Comparison of ENCODE assay signal across 9 cellular contexts in the genomic region with DNA sequence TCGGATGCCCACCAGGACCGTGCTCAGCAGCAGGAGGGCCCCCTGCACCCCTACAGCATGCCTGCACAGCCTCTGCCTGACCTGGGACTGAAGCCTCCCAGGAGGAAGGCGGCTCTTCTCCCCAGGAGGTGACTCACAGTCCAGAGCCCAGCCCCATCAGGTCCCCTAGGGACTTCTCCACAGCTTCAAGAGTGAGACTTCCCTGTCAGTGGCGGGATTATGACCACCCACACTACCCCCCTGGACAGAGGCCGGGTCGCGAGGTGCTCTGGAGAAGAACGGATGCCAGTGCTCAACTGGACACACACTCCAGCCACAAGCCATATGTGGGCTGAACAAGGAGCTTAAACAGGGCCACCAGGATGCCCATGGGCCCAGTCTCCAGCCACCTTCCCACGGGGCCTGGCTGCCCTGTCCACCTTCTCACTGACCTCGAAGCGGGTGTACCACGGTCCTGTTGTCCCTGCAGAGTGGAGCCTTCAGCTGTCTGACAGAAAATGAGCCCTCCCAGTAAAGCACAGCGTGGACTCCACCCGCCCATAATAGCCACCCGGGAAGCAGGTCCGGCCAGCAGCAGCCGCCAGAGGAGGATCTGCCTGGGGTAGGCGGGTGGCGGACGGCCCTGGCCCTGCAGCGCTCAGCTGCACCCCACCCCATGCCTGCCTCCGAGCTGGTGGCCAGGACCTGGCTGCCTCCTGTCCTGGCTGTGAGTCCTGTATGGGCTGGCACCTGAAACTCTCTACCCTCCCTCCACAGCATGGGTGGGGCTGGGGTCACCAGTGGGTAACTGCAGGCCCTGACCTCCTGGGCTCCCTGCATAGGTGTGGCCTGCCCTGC. TPM values are rescaled to one million over a fixed set of nuclear protein-coding genes. Genes with fewer than 3 reads are reported as not detected.
DNase-seq lines count a peak whose midpoint lies in the region; ATAC-seq and TF ChIP-seq lines count a peak whose summit lies in the region.
"Had no signal": no experiment of that assay in that cellular context is flagged by ENCODE, and none has a peak within 500 bp of the region (broad histone marks: within the 10 kb centered on the region; RNA-seq: fewer than 3 reads in every experiment).

No MANE protein-coding gene starts in this region.

- TF ChIP-seq EP300 in tibial nerve (IDR thresholded peaks at IDR 0.05): no peak

- H3K36me3 Mint-ChIP-seq in activated T-cell treated with anti-CD3 and anti-CD28 coated beads, Interleukin-2, amount 50 U/mL, for 72 hours (ENCODE audit: insufficient read depth in 2 of 2): peaks cover 1 to 14% of the 10 kb centered on the region in 2 donors

- H3K27ac Mint-ChIP-seq in activated T-cell treated with anti-CD3 and anti-CD28 coated beads, Interleukin-2, amount 50 U/mL, for 72 hours: no peak overlapping the region

- in situ Hi-C loops in brain microvascular endothelial cell (cut with HindIII; ENCODE audit: low pct_ligation_motif_present, low sequenced_read_pairs): no loop called here

- H3K4me1 Mint-ChIP-seq in activated T-cell treated with anti-CD3 and anti-CD28 coated beads, Interleukin-2, amount 50 U/mL, for 72 hours (ENCODE audit: low read depth): peaks cover 93% of the 10 kb centered on the region

- no peaks in the 10 kb centered on the region for H3K27me3 Mint-ChIP-seq in activated T-cell treated with anti-CD3 and anti-CD28 coated beads, Interleukin-2, amount 50 U/mL, for 72 hours (ENCODE audit: low read depth)

- 84 to 85% methylated on average over 15 to 22 of the region's 22 CpGs for WGBS in tibial nerve, 2 donors

- no peaks in the 10 kb centered on the region for H3K9me3 Mint-ChIP-seq in activated T-cell treated with anti-CD3 and anti-CD28 coated beads, Interleukin-2, amount 50 U/mL, for 72 hours

- TF ChIP-seq CTCF in brain microvascular endothelial cell (IDR thresholded peaks at IDR 0.05; ENCODE audit: low read depth, low read length, missing control alignments) (no peak), tibial nerve (IDR thresholded peaks at IDR 0.05) (no peak)

- H3K36me3 ChIP-seq in brain microvascular endothelial cell (replicated peaks) (no peaks in the 10 kb centered on the region), tibial nerve (no peaks in the 10 kb centered on the region)

- H3K27ac ChIP-seq in brain microvascular endothelial cell (no peak overlapping the region), tibial nerve (peak overlapping the region; percentile 22 to 88 (median 62))

- H3K4me3 ChIP-seq in brain microvascular endothelial cell (ENCODE audit: low read depth, low read length): no peak overlapping the region
- no peak overlapping the region for H3K4me3 ChIP-seq in tibial nerve

- peak; percentile 12 to 22 for ATAC-seq in activated T-cell treated with anti-CD3 and anti-CD28 coated beads, Interleukin-2, amount 50 U/mL, for 72 hours (replicated peaks in 1 of 2)
- ATAC-seq in HG03354 (IDR thresholded peaks at IDR 0.05; ENCODE audit: poor library complexity, severe bottlenecking, unreplicated experiment) (peak; percentile 46), HG02588 (IDR thresholded peaks at IDR 0.05; ENCODE audit: unreplicated experiment) (no peak)

- H3K27me3 ChIP-seq in brain microvascular endothelial cell (replicated peaks) (no peaks in the 10 kb centered on the region), tibial nerve (no peaks in the 10 kb centered on the region)

- no peak for DNase-seq in activated T-cell treated with anti-CD3 and anti-CD28 coated beads, Interleukin-2, amount 50 U/mL, for 72 hours
- DNase-seq in activated T-cell treated with anti-CD3 and anti-CD28 coated beads, Interleukin-2, amount 50 U/mL, for 1 hour: no peak
- DNase-seq in brain microvascular endothelial cell (peak; percentile 66), tibial nerve (ENCODE audit: low spot score in 2 of 2) (no peak), OCI-M1 (lab: John Stamatoyannopoulos, UW) (no peak), T1000 (lab: John Stamatoyannopoulos, UW) (no peak)
- DNase-seq: Karpas-422 had no signal

- no peak for TF ChIP-seq POLR2A in tibial nerve (IDR thresholded peaks at IDR 0.05)

- no peaks in the 10 kb centered on the region for H3K9me3 ChIP-seq in tibial nerve

- peak overlapping the region in 1 of 2 donors; percentile 21 for H3K4me3 Mint-ChIP-seq in activated T-cell treated with anti-CD3 and anti-CD28 coated beads, Interleukin-2, amount 50 U/mL, for 72 hours

- H3K4me1 ChIP-seq in tibial nerve: peaks cover 0 to 70% (median 59%) of the 10 kb centered on the region in 4 donors

RNA-seq across cellular contexts. Expression of a gene that starts 54.7 kb away (rescaled TPM):
- total RNA-seq in activated T-cell treated with anti-CD3 and anti-CD28 coated beads, Interleukin-2, amount 50 U/mL, for 72 hours: 100 to 1,000 TPM; 182 to 198 TPM
- total RNA-seq in tibial nerve: 10 to 100 TPM; 13.4 to 27.3 (median 24.8) TPM

Comparison
In these comparisons a context has a peak if more than half of its experiments do, and no peak if none do; other contexts are left out.
1. RNA of a gene that starts 54.7 kb away (total RNA-seq): 182 to 198 TPM in activated T-cell treated with anti-CD3 and anti-CD28 coated beads, Interleukin-2, amount 50 U/mL, for 72 hours; 13.4 to 27.3 TPM in tibial nerve; every median in the first group is over 4 times any median in the second.